ENCODE assay signal across 23 cellular contexts in genomic region chr4:121411151-121411744, GRCh38. TPM values are rescaled to one million over a fixed set of nuclear protein-coding genes. Genes with fewer than 3 reads are reported as not detected.
"Had no signal": no experiment of that assay in that cellular context is flagged by ENCODE, and none has a peak within 500 bp of the region (broad histone marks: within the 10 kb centered on the region; RNA-seq: fewer than 3 reads in every experiment).

No MANE protein-coding gene starts in this region.

- H3K9me3 ChIP-seq: adrenal gland, colonic mucosa, thyroid gland had no signal

- H3K27ac ChIP-seq: adrenal gland, colonic mucosa, left lung, thyroid gland, WERI-Rb-1 had no signal

- H3K4me1 ChIP-seq: adrenal gland, colonic mucosa, left lung, thyroid gland had no signal

- H3K36me3 ChIP-seq: adrenal gland, colonic mucosa, left lung, thyroid gland, WERI-Rb-1 had no signal

- FAIRE-seq: endothelial cell of umbilical vein, frontal cortex, islet of Langerhans had no signal

- H3K27me3 ChIP-seq: adrenal gland, colonic mucosa, left lung, thyroid gland had no signal

- H3K4me3 ChIP-seq: adrenal gland, colonic mucosa, left lung, thyroid gland had no signal

- DNase-seq: activated CD4-positive, alpha-beta T cell treated with anti-CD3 and anti-CD28 coated beads for 4 hours; activated CD8-positive, alpha-beta T cell treated with anti-CD3 and anti-CD28 coated beads for 36 hours; activated effector memory CD4-positive, alpha-beta T cell treated with anti-CD3 and anti-CD28 coated beads, Interleukin-2, amount 50 U/mL, for 16 hours; activated T-cell treated with anti-CD3 and anti-CD28 coated beads, Interleukin-2, amount 50 U/mL, for 48 hours; adrenal gland; central memory CD4-positive, alpha-beta T cell; colonic mucosa; head of caudate nucleus; left lung; mammary epithelial cell; natural killer cell; occipital lobe; stimulated activated CD4-positive, alpha-beta T cell treated with anti-CD3 and anti-CD28 coated beads, Interleukin-15, amount 100 ng/mL, for 24 hours; stimulated activated CD4-positive, alpha-beta T cell treated with anti-CD3 and anti-CD28 coated beads, Interleukin-4, amount 100 ng/mL, for 1 hour; stimulated activated naive B cell treated with anti-CD40 and anti-IgM and Interleukin-4, amounts not matched to agents 10 μg/mL and 1 μg/mL and 100 μg/mL, for 72 hours; thyroid gland; WERI-Rb-1 had no signal

- ATAC-seq: activated CD8-positive, alpha-beta T cell treated with anti-CD3 and anti-CD28 coated beads for 36 hours; left lung; natural killer cell; stimulated activated naive B cell treated with anti-CD40 and anti-IgM and Interleukin-4, amounts not matched to agents 10 μg/mL and 1 μg/mL and 100 μg/mL, for 72 hours had no signal

RNA-seq across cellular contexts. Expression of gene QRFPR, which starts 30.4 kb away (rescaled TPM):
- total RNA-seq: activated CD8-positive, alpha-beta T cell treated with anti-CD3 and anti-CD28 coated beads for 36 hours; colonic mucosa; endothelial cell of umbilical vein; left lung; natural killer cell; occipital lobe; posterior vena cava; T-helper 1 cell treated with Interleukin-12 subunit alpha and Interleukin-12 subunit beta and Interleukin-4 antibody, amounts not matched to agents 30 ng/mL and 1 ng/mL, for 36 hours had no signal
- polyA plus RNA-seq: endothelial cell of umbilical vein, urinary bladder had no signal
